ENCODE assay signal across 13 cellular contexts in the genomic region with DNA sequence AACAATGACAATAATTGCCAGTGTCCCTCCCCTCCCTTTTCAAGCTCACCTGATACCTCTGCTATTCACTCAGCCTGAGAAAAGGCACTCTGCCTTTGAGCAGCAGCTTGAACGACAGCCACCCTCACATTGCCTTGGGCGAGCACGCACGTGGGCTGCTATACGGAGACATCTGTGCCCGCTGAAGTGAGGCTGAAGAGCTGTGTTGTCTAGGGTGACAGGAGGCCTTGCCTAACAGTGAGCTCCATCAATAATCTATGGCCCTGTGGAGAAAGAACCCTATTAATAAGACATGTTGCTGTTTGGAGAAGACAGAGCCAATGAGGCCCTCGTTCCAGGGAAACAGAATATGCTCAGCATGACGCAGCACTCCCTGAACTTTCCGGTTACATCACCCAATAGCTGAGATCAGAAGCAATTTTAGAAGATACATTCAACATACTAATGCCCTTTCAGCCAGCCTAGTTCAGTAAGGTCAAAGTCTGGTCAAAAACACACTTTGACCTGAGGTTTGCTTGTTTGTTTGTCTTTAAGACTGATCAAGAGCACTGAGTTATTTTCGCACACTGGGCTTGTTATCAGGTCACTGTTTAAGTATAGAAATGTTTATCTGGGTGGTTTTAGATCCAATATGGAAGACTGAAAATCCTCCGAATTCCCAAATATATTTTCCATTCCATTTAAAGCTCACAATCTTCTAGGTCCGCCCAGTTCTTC. TPM values are rescaled to one million over a fixed set of nuclear protein-coding genes. Genes with fewer than 3 reads are reported as not detected.
DNase-seq lines count a peak whose midpoint lies in the region; ATAC-seq, FAIRE-seq and TF ChIP-seq lines count a peak whose summit lies in the region.
"Had no signal": no experiment of that assay in that cellular context is flagged by ENCODE, and none has a peak within 500 bp of the region (broad histone marks: within the 10 kb centered on the region; RNA-seq: fewer than 3 reads in every experiment).

No MANE protein-coding gene starts in this region.

- no peaks in the 10 kb centered on the region for H3K36me3 ChIP-seq in prostate gland

- H3K4me1 Mint-ChIP-seq in progenitor cell of endocrine pancreas (ENCODE audit: low read depth) = peaks cover 11% of the 10 kb centered on the region
- H3K4me1 Mint-ChIP-seq in stimulated activated naive B cell treated with anti-CD40 and anti-IgM and Interleukin-4, amounts not matched to agents 10 μg/mL and 1 μg/mL and 100 μg/mL, for 72 hours = no peaks in the 10 kb centered on the region
- no peaks in the 10 kb centered on the region for H3K4me1 Mint-ChIP-seq in CD4-positive, alpha-beta T cell (ENCODE audit: low read depth)
- H3K4me1 Mint-ChIP-seq: immature natural killer cell had no signal

- WGBS in prostate gland = 80% methylated on average over 12 of the region's 12 CpGs

- TF ChIP-seq CTCF in progenitor cell of endocrine pancreas (IDR thresholded peaks at IDR 0.05; ENCODE audit: unreplicated experiment) = no peak
- TF ChIP-seq CTCF in CD4-positive, alpha-beta T cell (IDR thresholded peaks at IDR 0.05) = no peak
- TF ChIP-seq CTCF in prostate gland (IDR thresholded peaks at IDR 0.05) = no peak

- ATAC-seq in esophagus mucosa = no peak
- ATAC-seq in stimulated activated naive B cell treated with anti-CD40 and anti-IgM and Interleukin-4, amounts not matched to agents 10 μg/mL and 1 μg/mL and 100 μg/mL, for 72 hours (replicated peaks) = no peak
- ATAC-seq in CD4-positive, alpha-beta T cell (ENCODE audit: poor library complexity) = no peak

- H3K27ac ChIP-seq in CD4-positive, alpha-beta T cell (ENCODE audit: low read depth, low read length) = no peak overlapping the region
- no peak overlapping the region for H3K27ac ChIP-seq in prostate gland

- no peak for TF ChIP-seq POLR2A in prostate gland (IDR thresholded peaks at IDR 0.05)

- CTCF ChIA-PET in CD4-positive, alpha-beta T cell (lab: Charles Lee) = no interaction called here

- no peaks in the 10 kb centered on the region for H3K4me1 ChIP-seq in prostate gland (replicated peaks)

- FAIRE-seq in HTR-8/SVneo (lab: Jason Lieb, UNC) = peak; percentile 33
- FAIRE-seq: RCC 7860 had no signal

- no peaks in the 10 kb centered on the region for H3K36me3 Mint-ChIP-seq in progenitor cell of endocrine pancreas (ENCODE audit: insufficient read depth)
- no peaks in the 10 kb centered on the region for H3K36me3 Mint-ChIP-seq in stimulated activated naive B cell treated with anti-CD40 and anti-IgM and Interleukin-4, amounts not matched to agents 10 μg/mL and 1 μg/mL and 100 μg/mL, for 72 hours
- H3K36me3 Mint-ChIP-seq in CD4-positive, alpha-beta T cell (ENCODE audit: low read depth) = no peaks in the 10 kb centered on the region
- H3K36me3 Mint-ChIP-seq: immature natural killer cell had no signal

- DNase-seq in HTR-8/SVneo (ENCODE audit: insufficient read length, low spot score) (no peak), SW480 (ENCODE audit: low spot score) (peak; percentile 54), head of caudate nucleus (peak in 41 of 42 donors; percentile 11 to 83 (median 51)), progenitor cell of endocrine pancreas (ENCODE audit: low spot score, unreplicated experiment) (no peak), prostate gland (ENCODE audit: low spot score) (no peak)
- no peak for DNase-seq in stimulated activated naive B cell treated with anti-CD40 and anti-IgM and Interleukin-4, amounts not matched to agents 10 μg/mL and 1 μg/mL and 100 μg/mL, for 72 hours
- DNase-seq in CD4-positive, alpha-beta T cell = no peak
- DNase-seq: activated CD4-positive, CD25-positive, alpha-beta regulatory T cell treated with anti-CD3 and anti-CD28 coated beads, Interleukin-2, amount 50 U/mL, for 72 hours; DMS79 treated with DMSO at 0.1 percent for 48 hours; immature natural killer cell had no signal

- no peak overlapping the region for H3K4me3 ChIP-seq in prostate gland
- H3K4me3 ChIP-seq: dorsolateral prefrontal cortex had no signal

- no peaks in the 10 kb centered on the region for H3K27me3 Mint-ChIP-seq in progenitor cell of endocrine pancreas
- H3K27me3 Mint-ChIP-seq in stimulated activated naive B cell treated with anti-CD40 and anti-IgM and Interleukin-4, amounts not matched to agents 10 μg/mL and 1 μg/mL and 100 μg/mL, for 72 hours = peaks cover 0 to 2% of the 10 kb centered on the region in 2 donors
- H3K27me3 Mint-ChIP-seq in CD4-positive, alpha-beta T cell = peaks cover 4% of the 10 kb centered on the region

- H3K9me3 ChIP-seq in CD4-positive, alpha-beta T cell (ENCODE audit: control insufficient read depth, low read length) = no peaks in the 10 kb centered on the region
- no peaks in the 10 kb centered on the region for H3K9me3 ChIP-seq in prostate gland

- H3K4me3 Mint-ChIP-seq in progenitor cell of endocrine pancreas (ENCODE audit: low read depth) = no peak overlapping the region
- no peak overlapping the region for H3K4me3 Mint-ChIP-seq in stimulated activated naive B cell treated with anti-CD40 and anti-IgM and Interleukin-4, amounts not matched to agents 10 μg/mL and 1 μg/mL and 100 μg/mL, for 72 hours
- H3K4me3 Mint-ChIP-seq in CD4-positive, alpha-beta T cell = no peak overlapping the region
- H3K4me3 Mint-ChIP-seq: immature natural killer cell had no signal

- peak overlapping the region; percentile 70 for H3K27ac Mint-ChIP-seq in progenitor cell of endocrine pancreas
- no peak overlapping the region for H3K27ac Mint-ChIP-seq in stimulated activated naive B cell treated with anti-CD40 and anti-IgM and Interleukin-4, amounts not matched to agents 10 μg/mL and 1 μg/mL and 100 μg/mL, for 72 hours
- H3K27ac Mint-ChIP-seq in CD4-positive, alpha-beta T cell = no peak overlapping the region
- H3K27ac Mint-ChIP-seq: immature natural killer cell had no signal

- POLR2A ChIA-PET in CD4-positive, alpha-beta T cell (lab: Charles Lee) = no interaction called here

- no peaks in the 10 kb centered on the region for H3K27me3 ChIP-seq in CD4-positive, alpha-beta T cell (ENCODE audit: control insufficient read depth, insufficient read depth, low read length)
- no peaks in the 10 kb centered on the region for H3K27me3 ChIP-seq in prostate gland (replicated peaks; ENCODE audit: insufficient read depth)
- H3K27me3 ChIP-seq: dorsolateral prefrontal cortex had no signal

- intact Hi-C loops in head of caudate nucleus (cut with DNase I) = no loop called here
- intact Hi-C loops in CD4-positive, alpha-beta T cell (cut with DNase I, micrococcal nuclease) = no loop called here
- intact Hi-C loops in prostate gland (cut with DNase I) = no loop called here

- H3K9me3 Mint-ChIP-seq in progenitor cell of endocrine pancreas (ENCODE audit: low read depth) = no peaks in the 10 kb centered on the region
- peaks cover 1 to 5% of the 10 kb centered on the region in 2 donors for H3K9me3 Mint-ChIP-seq in stimulated activated naive B cell treated with anti-CD40 and anti-IgM and Interleukin-4, amounts not matched to agents 10 μg/mL and 1 μg/mL and 100 μg/mL, for 72 hours
- peaks cover 2% of the 10 kb centered on the region for H3K9me3 Mint-ChIP-seq in CD4-positive, alpha-beta T cell

RNA-seq across cellular contexts. Expression of gene RBM24, which starts 30.6 kb away (rescaled TPM):
- total RNA-seq in progenitor cell of endocrine pancreas = 1.2 and 1.5 TPM in 2 replicates
- total RNA-seq in esophagus mucosa = 0.32 TPM
- under 1 TPM; 0.33 to 0.39 TPM for total RNA-seq in CD4-positive, alpha-beta T cell
- 10 to 100 TPM in 1 of 2 donors, 1 to 10 TPM in 1; 4.4 to 13.8 TPM for total RNA-seq in prostate gland

Comparison
In these comparisons a context has a peak if more than half of its experiments do, and no peak if none do; other contexts are left out.
1. DNase-seq: peak in SW480 (single experiment) and head of caudate nucleus (41 of 42); none in HTR-8/SVneo (single experiment), progenitor cell of endocrine pancreas (single experiment), stimulated activated naive B cell treated with anti-CD40 and anti-IgM and Interleukin-4, amounts not matched to agents 10 μg/mL and 1 μg/mL and 100 μg/mL, for 72 hours (single experiment), CD4-positive, alpha-beta T cell (0 of 10) and prostate gland (single experiment).